Comparison of ENCODE assay signal across 7 cellular contexts in the genomic region with DNA sequence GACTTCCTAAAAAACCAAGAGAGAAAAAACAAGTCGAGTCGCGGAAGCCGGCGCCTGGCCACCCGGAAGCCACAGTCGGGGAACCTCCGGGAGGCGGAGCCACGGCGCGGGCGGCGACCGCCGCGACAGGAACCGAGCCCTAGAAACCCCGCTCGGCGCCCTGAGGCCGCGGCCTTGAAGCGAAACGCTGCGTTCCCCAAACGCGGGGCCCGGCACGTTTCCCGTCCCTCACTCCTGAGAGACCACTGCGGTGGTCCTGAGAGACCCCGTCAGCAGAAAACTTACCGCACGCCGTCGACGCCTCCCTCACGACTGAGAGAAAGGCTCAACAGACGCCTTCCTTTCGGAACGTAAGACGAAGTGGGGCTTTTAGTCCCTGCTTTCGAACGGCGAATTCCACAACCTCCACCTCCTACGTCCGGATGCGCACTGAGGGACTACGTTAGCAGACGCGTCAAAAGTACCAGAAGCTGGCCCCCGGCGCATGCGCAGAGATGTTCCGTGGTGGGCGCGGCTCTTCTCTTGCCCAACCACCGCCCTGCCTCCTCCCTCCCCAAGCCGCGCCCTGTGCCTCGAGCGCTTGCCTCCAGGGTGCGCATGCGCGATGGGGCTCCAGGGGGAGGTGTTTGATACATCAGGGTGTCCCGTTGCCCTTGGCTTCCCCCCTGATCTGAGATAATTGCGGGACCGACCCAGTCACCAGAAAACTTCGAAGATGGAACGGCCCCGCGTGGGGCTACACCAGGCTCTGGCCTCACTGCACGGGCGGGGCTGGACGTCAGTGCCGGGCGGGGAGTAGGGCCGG.
A peak's percentile ranks its signal among the peaks of the same experiment; 100 is the strongest.
DNase-seq lines count a peak whose midpoint lies in the region; ATAC-seq, FAIRE-seq and TF ChIP-seq lines count a peak whose summit lies in the region.

A gene with protein sequence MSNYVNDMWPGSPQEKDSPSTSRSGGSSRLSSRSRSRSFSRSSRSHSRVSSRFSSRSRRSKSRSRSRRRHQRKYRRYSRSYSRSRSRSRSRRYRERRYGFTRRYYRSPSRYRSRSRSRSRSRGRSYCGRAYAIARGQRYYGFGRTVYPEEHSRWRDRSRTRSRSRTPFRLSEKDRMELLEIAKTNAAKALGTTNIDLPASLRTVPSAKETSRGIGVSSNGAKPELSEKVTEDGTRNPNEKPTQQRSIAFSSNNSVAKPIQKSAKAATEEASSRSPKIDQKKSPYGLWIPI (minus strand): TSS at position 431 of the 805 bp plus-strand sequence. CDS start 491 bp downstream, outside the sequence.

- FAIRE-seq in GM18507 (lab: Jason Lieb, UNC): peak; percentile 97

- DNase-seq in GM18507 (ENCODE audit: extremely low spot score, insufficient read length, low read depth) (peak; percentile 100), NCI-H2081 (lab: John Stamatoyannopoulos, UW) (peak; percentile 98), T1000 (lab: John Stamatoyannopoulos, UW) (peak; percentile 99), astrocyte of the spinal cord (ENCODE audit: low read depth, low spot score) (peak; percentile 98), hypothalamus (lab: John Stamatoyannopoulos, UW) (peak; percentile 93 to 100 (median 98)), retinal pigment epithelial cell (ENCODE audit: low read depth) (peak; percentile 79)

- in situ Hi-C loops in astrocyte of the spinal cord (cut with HindIII; ENCODE audit: low sequenced_read_pairs): no loop called here

- TF ChIP-seq CTCF in astrocyte of the spinal cord (IDR thresholded peaks at IDR 0.05; ENCODE audit: low read depth, low read length): no peak
- TF ChIP-seq CTCF in retinal pigment epithelial cell (conservative IDR thresholded peaks at IDR 0.05; ENCODE audit: low read depth, low read length): no peak

- ATAC-seq in HG02981 (IDR thresholded peaks at IDR 0.05; ENCODE audit: unreplicated experiment): peak; percentile 76

- H3K4me3 ChIP-seq in astrocyte of the spinal cord (ENCODE audit: low read depth, low read length) (peak within 1 kb of the TSS; percentile 100), retinal pigment epithelial cell (ENCODE audit: low read length) (peak within 1 kb of the TSS; percentile 99)

Comparison
In these comparisons a context has a peak if more than half of its experiments do, and no peak if none do; other contexts are left out.
1. Peak in every context shown above with its lines: DNase-seq, ATAC-seq and H3K4me3 ChIP-seq.